In genomic region chr19:34667349-34668076, GRCh38 we compare ENCODE assay signal across 9 cellular contexts. TPM values are rescaled to one million over a fixed set of nuclear protein-coding genes. Genes with fewer than 3 reads are reported as not detected.
DNase-seq lines count a peak whose midpoint lies in the region; ATAC-seq and TF ChIP-seq lines count a peak whose summit lies in the region.
"Had no signal": no experiment of that assay in that cellular context is flagged by ENCODE, and none has a peak within 500 bp of the region (broad histone marks: within the 10 kb centered on the region; RNA-seq: fewer than 3 reads in every experiment).

No MANE protein-coding gene starts in this region.

- DNase-seq in DMS79 treated with DMSO at 0.1 percent for 48 hours (lab: John Stamatoyannopoulos, UW): peak; percentile 77
- peak; percentile 21 for DNase-seq in NCI-H128 (lab: John Stamatoyannopoulos, UW; ENCODE audit: unreplicated experiment)
- DNase-seq in MCF 10A (ENCODE audit: unreplicated experiment): peak; percentile 14
- no peak for DNase-seq in NK-92 (lab: John Stamatoyannopoulos, UW; ENCODE audit: unreplicated experiment)

- CTCF ChIA-PET in MCF 10A (lab: Yijun Ruan, JAX): interaction anchor here (0.6 kb wide), 1 partner anchor 110 kb away, joined by 3 read pairs; no protein-coding TSS in a partner anchor

- ATAC-seq in HG03095 (IDR thresholded peaks at IDR 0.05; ENCODE audit: unreplicated experiment): no peak
- ATAC-seq in HG02938 (IDR thresholded peaks at IDR 0.05; ENCODE audit: unreplicated experiment): no peak
- no peak for ATAC-seq in GM19351 (IDR thresholded peaks at IDR 0.05; ENCODE audit: unreplicated experiment)

- H3K27ac Mint-ChIP-seq in MCF 10A (ENCODE audit: low read depth, unreplicated experiment): no peak overlapping the region

- H3K4me3 Mint-ChIP-seq in MCF 10A (ENCODE audit: unreplicated experiment): peak overlapping the region; percentile 43

- POLR2A ChIA-PET in MCF 10A (lab: Yijun Ruan, JAX): no interaction called here

- peak overlapping the region; percentile 63 for H3K4me3 ChIP-seq in mucosa of stomach (ENCODE audit: low read length)

- H3K4me1 ChIP-seq in mucosa of stomach (ENCODE audit: control insufficient read depth, insufficient read depth, low read length): peaks cover 15% of the 10 kb centered on the region

- peaks cover 14% of the 10 kb centered on the region for H3K9me3 Mint-ChIP-seq in MCF 10A (ENCODE audit: unreplicated experiment)

- H3K36me3 Mint-ChIP-seq in MCF 10A (ENCODE audit: insufficient read depth, unreplicated experiment): no peaks in the 10 kb centered on the region

- no peak for TF ChIP-seq CTCF in MCF 10A (IDR thresholded peaks at IDR 0.05; ENCODE audit: unreplicated experiment)

- no peaks in the 10 kb centered on the region for H3K27me3 ChIP-seq in mucosa of stomach (ENCODE audit: control insufficient read depth, insufficient read depth, low read length)

- no peaks in the 10 kb centered on the region for H3K4me1 Mint-ChIP-seq in MCF 10A (ENCODE audit: insufficient read depth, unreplicated experiment)

- intact Hi-C loops in MCF 10A (cut with micrococcal nuclease): no loop called here

- no TSS peak for BruUV-seq in MCF 10A (replicated peaks; lab: Mats Ljungman, UMichigan)

- H3K9me3 ChIP-seq in mucosa of stomach (ENCODE audit: control insufficient read depth, low read length): no peaks in the 10 kb centered on the region
- H3K9me3 ChIP-seq: neutrophil had no signal

- H3K36me3 ChIP-seq in mucosa of stomach (ENCODE audit: control insufficient read depth, insufficient read depth, low read length): no peaks in the 10 kb centered on the region
- H3K36me3 ChIP-seq: neutrophil had no signal

- no peaks in the 10 kb centered on the region for H3K27me3 Mint-ChIP-seq in MCF 10A (ENCODE audit: insufficient read depth, unreplicated experiment)

- H3K9ac ChIP-seq in mucosa of stomach (ENCODE audit: low read length): peak overlapping the region; percentile 80

RNA-seq across cellular contexts. Expression of gene SCGB2B2, which starts 9.4 kb away (rescaled TPM):
- total RNA-seq in MCF 10A (2022): not detected in 2 replicates

RNA-seq across cellular contexts. Expression of gene ZNF302, which starts 10.0 kb away (rescaled TPM):
- 3.9 and 4.9 TPM in 2 replicates for total RNA-seq in MCF 10A (2022)
